11 cellular contexts compared by ENCODE assay signal in genomic region chr15:24948495-24948894, GRCh38. TPM values are rescaled to one million over a fixed set of nuclear protein-coding genes. Genes with fewer than 3 reads are reported as not detected.
"Had no signal": no experiment of that assay in that cellular context is flagged by ENCODE, and none has a peak within 500 bp of the region (broad histone marks: within the 10 kb centered on the region; RNA-seq: fewer than 3 reads in every experiment).

No MANE protein-coding gene starts in this region.

- H2AFZ ChIP-seq: GM23248, GM23338 had no signal

- H3K4me2 ChIP-seq: GM23338 had no signal

- H3K27ac ChIP-seq: GM23248 had no signal

- H3K4me1 ChIP-seq: HAP-1 had no signal

- H3K36me3 ChIP-seq: HAP-1 had no signal

- H3K9ac ChIP-seq: GM23248 had no signal

- H3K4me3 ChIP-seq: GM23248, GM23338, HAP-1 had no signal

- ATAC-seq: GM23338, HCT116 had no signal

- DNase-seq: GM23248, GOT3, H7, H9, HCEC 1CT, HFFc6 had no signal

- FAIRE-seq: H1, H54 had no signal

RNA-seq across cellular contexts. Expression of gene SNURF, which starts 6.3 kb away (rescaled TPM):
- total RNA-seq: GM23248 had no signal
